Comparison of ENCODE assay signal across 12 cellular contexts in genomic region chr2:149050188-149050587, GRCh38. TPM values are rescaled to one million over a fixed set of nuclear protein-coding genes. Genes with fewer than 3 reads are reported as not detected.
DNase-seq lines count a peak whose midpoint lies in the region; ATAC-seq and TF ChIP-seq lines count a peak whose summit lies in the region.
"Had no signal": no experiment of that assay in that cellular context is flagged by ENCODE, and none has a peak within 500 bp of the region (broad histone marks: within the 10 kb centered on the region; RNA-seq: fewer than 3 reads in every experiment).

No MANE protein-coding gene starts in this region.

- H3K4me3 ChIP-seq in SJSA1, result no peak overlapping the region

- DNase-seq in AG08395 (ENCODE audit: low spot score) (peak; percentile 80), SJSA1 (ENCODE audit: low read depth in 1 of 2, low spot score in 2 of 2) (no peak), COR-L47 (lab: John Stamatoyannopoulos, UW) (no peak), glutamatergic neuron (no peak)
- DNase-seq in activated naive CD4-positive, alpha-beta T cell treated with Interleukin-2 at 50 U/mL for 16 hours, result no peak
- no peak for DNase-seq in activated CD4-positive, CD25-positive, alpha-beta regulatory T cell (lab: John Stamatoyannopoulos, UW)
- DNase-seq: activated gamma-delta T cell; effector CD4-positive, alpha-beta T cell; left colon; NCI-H526 treated with DMSO at 0.1 percent for 48 hours had no signal

- TF ChIP-seq CTCF in glutamatergic neuron (IDR thresholded peaks at IDR 0.05; ENCODE audit: partially characterized antibody, unreplicated experiment), result no peak

- no peak overlapping the region for H3K4me3 Mint-ChIP-seq in glutamatergic neuron (ENCODE audit: unreplicated experiment)

- H3K4me1 Mint-ChIP-seq in glutamatergic neuron (ENCODE audit: low read depth, unreplicated experiment), result no peaks in the 10 kb centered on the region

- peaks cover 21% of the 10 kb centered on the region for H3K4me1 ChIP-seq in SJSA1 (replicated peaks)

- no peaks in the 10 kb centered on the region for H3K27me3 Mint-ChIP-seq in glutamatergic neuron (ENCODE audit: unreplicated experiment)

- H3K36me3 Mint-ChIP-seq in glutamatergic neuron (ENCODE audit: unreplicated experiment), result peaks cover 15% of the 10 kb centered on the region

- H3K9me3 ChIP-seq in SJSA1 (replicated peaks), result peaks cover 7% of the 10 kb centered on the region; the same call in 1 of the 2 replicates

- ATAC-seq in GM18909 (IDR thresholded peaks at IDR 0.05; ENCODE audit: poor library complexity, unreplicated experiment), result peak; percentile 92
- ATAC-seq in HG02884 (IDR thresholded peaks at IDR 0.05; ENCODE audit: unreplicated experiment), result peak; percentile 90
- ATAC-seq: left colon had no signal

- peaks cover 4% of the 10 kb centered on the region for H3K9me3 Mint-ChIP-seq in glutamatergic neuron (ENCODE audit: unreplicated experiment)

- no peaks in the 10 kb centered on the region for H3K27me3 ChIP-seq in SJSA1 (replicated peaks)

- H3K27ac Mint-ChIP-seq in glutamatergic neuron (ENCODE audit: unreplicated experiment), result no peak overlapping the region

- H3K27ac ChIP-seq in SJSA1, result peak overlapping the region; percentile 69

- no peaks in the 10 kb centered on the region for H3K36me3 ChIP-seq in SJSA1

RNA-seq across cellular contexts. Expression of gene LYPD6B, which starts 11.7 kb away (rescaled TPM):
- 35.7 and 43.3 TPM in 2 replicates for total RNA-seq in SJSA1 (2014; rRNA removed; shearing (Covaris generic))
- 0.69 TPM for total RNA-seq in glutamatergic neuron (ENCODE audit: unreplicated experiment)

Comparison
In these comparisons a context has a peak if more than half of its experiments do, and no peak if none do; other contexts are left out.
1. RNA of gene LYPD6B, which starts 11.7 kb away (total RNA-seq): 35.7 to 43.3 TPM in SJSA1; 0.69 TPM in glutamatergic neuron (single experiment); every median in the first group is over 10 times any median in the second.